In the genomic region with DNA sequence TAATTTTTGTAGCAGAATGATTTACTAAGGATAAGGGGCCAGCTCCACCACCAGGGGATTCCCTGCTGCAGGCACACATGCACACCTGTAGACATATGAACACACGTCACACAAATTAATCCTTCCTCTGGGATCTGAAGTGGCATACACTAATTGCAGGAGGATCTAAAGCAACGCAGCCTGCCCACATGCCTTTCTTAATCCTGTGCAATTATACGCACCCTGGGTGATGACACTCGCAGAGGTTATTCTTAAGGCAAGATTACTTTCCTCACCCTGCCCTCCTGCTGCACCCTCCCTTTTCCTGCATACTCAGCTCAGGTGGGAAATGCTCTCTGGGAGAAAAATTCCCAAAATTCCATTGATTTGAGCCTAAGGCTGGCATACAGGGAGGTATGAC, we compare ENCODE assay signal across 36 cellular contexts. TPM values are rescaled to one million over a fixed set of nuclear protein-coding genes. Genes with fewer than 3 reads are reported as not detected.
"Had no signal": no experiment of that assay in that cellular context is flagged by ENCODE, and none has a peak within 500 bp of the region (broad histone marks: within the 10 kb centered on the region; RNA-seq: fewer than 3 reads in every experiment).

No MANE protein-coding gene starts in this region.

- ATAC-seq: activated CD4-positive, alpha-beta T cell treated with anti-CD3 and anti-CD28 coated beads for 36 hours; activated CD8-positive, alpha-beta memory T cell treated with anti-CD3 and anti-CD28 coated beads, Interleukin-2, amount 10 ng/mL, durations not matched to agents 7 days and 5 days; activated CD8-positive, alpha-beta T cell treated with anti-CD3 and anti-CD28 coated beads, Interleukin-2, amount 10 ng/mL, durations not matched to agents 7 days and 5 days; activated naive CD4-positive, alpha-beta T cell treated with anti-CD3 and anti-CD28 coated beads, Interleukin-2, amount 50 U/mL, for 72 hours; left cardiac atrium; naive thymus-derived CD4-positive, alpha-beta T cell; stimulated activated effector memory CD8-positive, alpha-beta T cell treated with anti-CD3 and anti-CD28 coated beads, Interleukin-12 subunit alpha, Interleukin-12 subunit beta, amount 100 ng/mL, for 72 hours had no signal

- H3K9me3 ChIP-seq: ovary, prostate gland, sigmoid colon, stomach, thyroid gland, upper lobe of left lung, vagina had no signal

- DNase-seq: activated CD4-positive, alpha-beta T cell treated with anti-CD3 and anti-CD28 coated beads for 36 hours; activated CD4-positive, CD25-positive, alpha-beta regulatory T cell; activated CD8-positive, alpha-beta memory T cell treated with anti-CD3 and anti-CD28 coated beads, Interleukin-2, amount 10 ng/mL, durations not matched to agents 7 days and 5 days; activated CD8-positive, alpha-beta T cell treated with anti-CD3 and anti-CD28 coated beads, Interleukin-2, amount 10 ng/mL, durations not matched to agents 7 days and 5 days; activated naive CD4-positive, alpha-beta T cell; activated T-cell treated with anti-CD3 and anti-CD28 coated beads, Interleukin-2, amount 50 U/mL, for 48 hours; anterior cingulate cortex; dermis blood vessel endothelial cell; effector memory CD4-positive, alpha-beta T cell; head of caudate nucleus; hippocampal formation; left cardiac atrium; midbrain; naive thymus-derived CD4-positive, alpha-beta T cell; ovary; retina; sigmoid colon; small intestine; stimulated activated CD4-positive, alpha-beta T cell treated with anti-CD3 and anti-CD28 coated beads, Interleukin-4, amount 100 ng/mL, for 24 hours; stomach; T-helper 2 cell; thyroid gland; upper lobe of left lung had no signal

- H3K27ac ChIP-seq: ovary, prostate gland, sigmoid colon, stomach, thyroid gland, upper lobe of left lung, vagina had no signal

- H3K4me1 ChIP-seq: prostate gland, sigmoid colon, stomach, thyroid gland, upper lobe of left lung, vagina had no signal

- H3K4me3 ChIP-seq: ovary, prostate gland, sigmoid colon, stomach, thyroid gland, upper lobe of left lung, vagina had no signal

- FAIRE-seq: bronchial epithelial cell, colon, keratinocyte, small intestine had no signal

- H3K36me3 ChIP-seq: ovary, prostate gland, sigmoid colon, stomach, thyroid gland, upper lobe of left lung, vagina had no signal

- H3K27me3 ChIP-seq: ovary, sigmoid colon, thyroid gland, upper lobe of left lung, vagina had no signal

RNA-seq across cellular contexts. Expression of gene LORICRIN, which starts 7.5 kb away (rescaled TPM):
- total RNA-seq: activated CD4-positive, alpha-beta T cell treated with anti-CD3 and anti-CD28 coated beads for 36 hours; activated CD8-positive, alpha-beta memory T cell treated with anti-CD3 and anti-CD28 coated beads, Interleukin-2, amount 10 ng/mL, durations not matched to agents 7 days and 5 days; activated CD8-positive, alpha-beta T cell treated with anti-CD3 and anti-CD28 coated beads, Interleukin-2, amount 10 ng/mL, durations not matched to agents 7 days and 5 days; activated naive CD4-positive, alpha-beta T cell treated with anti-CD3 and anti-CD28 coated beads, Interleukin-2, amount 50 U/mL, for 72 hours; activated T-helper 2 cell treated with anti-CD3 and anti-CD28 coated beads, Interferon-gamma antibody, Interleukin-2, Interleukin-4, amounts not matched to agents 10 μg/mL and 5 μg/mL and 100 μg/mL, durations not matched to agents 14 hours and 24 hours and 36 hours; bronchial epithelial cell; dermis blood vessel endothelial cell; epithelial cell of proximal tubule; fibroblast of lung; fibroblast of villous mesenchyme; left cardiac atrium; liver; naive thymus-derived CD4-positive, alpha-beta T cell; sigmoid colon; stomach; thyroid gland; upper lobe of left lung; vagina had no signal
- polyA plus RNA-seq: fibroblast of lung; keratinocyte; liver; naive thymus-derived CD4-positive, alpha-beta T cell; small intestine; stomach had no signal

RNA-seq across cellular contexts. Expression of gene PRR9, which starts 34.6 kb away (rescaled TPM):
- total RNA-seq: activated CD4-positive, alpha-beta T cell treated with anti-CD3 and anti-CD28 coated beads for 36 hours; activated CD8-positive, alpha-beta memory T cell treated with anti-CD3 and anti-CD28 coated beads, Interleukin-2, amount 10 ng/mL, durations not matched to agents 7 days and 5 days; activated CD8-positive, alpha-beta T cell treated with anti-CD3 and anti-CD28 coated beads, Interleukin-2, amount 10 ng/mL, durations not matched to agents 7 days and 5 days; activated naive CD4-positive, alpha-beta T cell treated with anti-CD3 and anti-CD28 coated beads, Interleukin-2, amount 50 U/mL, for 72 hours; activated T-helper 2 cell treated with anti-CD3 and anti-CD28 coated beads, Interferon-gamma antibody, Interleukin-2, Interleukin-4, amounts not matched to agents 10 μg/mL and 5 μg/mL and 100 μg/mL, durations not matched to agents 14 hours and 24 hours and 36 hours; bronchial epithelial cell; dermis blood vessel endothelial cell; epithelial cell of proximal tubule; fibroblast of lung; fibroblast of villous mesenchyme; left cardiac atrium; liver; naive thymus-derived CD4-positive, alpha-beta T cell; prostate gland; sigmoid colon; stomach; thyroid gland; upper lobe of left lung; vagina had no signal
- polyA plus RNA-seq: fibroblast of lung; liver; naive thymus-derived CD4-positive, alpha-beta T cell; neural cell; sigmoid colon; small intestine; stomach had no signal

RNA-seq across cellular contexts. Expression of gene LELP1, which starts 48.8 kb away (rescaled TPM):
- total RNA-seq: activated CD4-positive, alpha-beta T cell treated with anti-CD3 and anti-CD28 coated beads for 36 hours; activated CD8-positive, alpha-beta memory T cell treated with anti-CD3 and anti-CD28 coated beads, Interleukin-2, amount 10 ng/mL, durations not matched to agents 7 days and 5 days; activated CD8-positive, alpha-beta T cell treated with anti-CD3 and anti-CD28 coated beads, Interleukin-2, amount 10 ng/mL, durations not matched to agents 7 days and 5 days; activated naive CD4-positive, alpha-beta T cell treated with anti-CD3 and anti-CD28 coated beads, Interleukin-2, amount 50 U/mL, for 72 hours; activated T-helper 2 cell treated with anti-CD3 and anti-CD28 coated beads, Interferon-gamma antibody, Interleukin-2, Interleukin-4, amounts not matched to agents 10 μg/mL and 5 μg/mL and 100 μg/mL, durations not matched to agents 14 hours and 24 hours and 36 hours; bronchial epithelial cell; dermis blood vessel endothelial cell; epithelial cell of proximal tubule; fibroblast of lung; fibroblast of villous mesenchyme; left cardiac atrium; liver; naive thymus-derived CD4-positive, alpha-beta T cell; ovary; sigmoid colon; stomach; upper lobe of left lung; vagina had no signal
- polyA plus RNA-seq: fibroblast of lung; keratinocyte; liver; naive thymus-derived CD4-positive, alpha-beta T cell; neural cell; ovary; sigmoid colon; small intestine; stomach had no signal
